Comparison of ENCODE assay signal across 1 cellular context in the genomic region with DNA sequence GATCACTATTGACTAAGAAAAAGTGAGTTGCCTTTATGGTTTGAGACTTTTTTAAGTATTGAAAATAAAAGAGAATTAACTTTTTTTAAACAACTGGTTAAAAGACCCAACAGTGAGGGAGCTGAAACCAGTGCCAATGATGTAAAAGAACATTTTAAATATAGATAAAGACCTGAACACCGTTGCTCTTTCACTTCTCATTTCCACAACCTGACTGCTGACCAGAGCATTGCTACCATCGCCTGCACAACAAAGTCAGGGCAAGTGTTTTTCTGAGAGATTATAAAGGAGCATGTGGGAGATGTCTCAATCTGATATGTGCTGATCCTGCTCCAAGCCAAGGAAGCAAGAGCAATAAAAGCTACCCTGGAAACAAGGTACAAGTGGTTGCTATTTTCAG.
TF ChIP-seq lines count a peak whose summit lies in the region.

No MANE protein-coding gene starts in this region.

TF ChIP-seq in K562, 482 proteins besides CTCF, POLR2A, EP300 and RAD21 (continued from another document):
- TF ChIP-seq SMARCA4 (IDR thresholded peaks at IDR 0.05): no peak; the same call in 1 of the 2 replicates
- TF ChIP-seq, protein P1, sequence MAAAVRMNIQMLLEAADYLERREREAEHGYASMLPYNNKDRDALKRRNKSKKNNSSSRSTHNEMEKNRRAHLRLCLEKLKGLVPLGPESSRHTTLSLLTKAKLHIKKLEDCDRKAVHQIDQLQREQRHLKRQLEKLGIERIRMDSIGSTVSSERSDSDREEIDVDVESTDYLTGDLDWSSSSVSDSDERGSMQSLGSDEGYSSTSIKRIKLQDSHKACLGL (CRISPR knock-in tag; IDR thresholded peaks at IDR 0.05; ENCODE audit: borderline replicate concordance, poor library complexity, severe bottlenecking): no peak
- TF ChIP-seq ZNF79 (CRISPR knock-in tag; IDR thresholded peaks at IDR 0.05; ENCODE audit: low read depth): no peak
- TF ChIP-seq TCFL5 (CRISPR knock-in tag; conservative IDR thresholded peaks at IDR 0.05): no peak
- TF ChIP-seq, protein P2, sequence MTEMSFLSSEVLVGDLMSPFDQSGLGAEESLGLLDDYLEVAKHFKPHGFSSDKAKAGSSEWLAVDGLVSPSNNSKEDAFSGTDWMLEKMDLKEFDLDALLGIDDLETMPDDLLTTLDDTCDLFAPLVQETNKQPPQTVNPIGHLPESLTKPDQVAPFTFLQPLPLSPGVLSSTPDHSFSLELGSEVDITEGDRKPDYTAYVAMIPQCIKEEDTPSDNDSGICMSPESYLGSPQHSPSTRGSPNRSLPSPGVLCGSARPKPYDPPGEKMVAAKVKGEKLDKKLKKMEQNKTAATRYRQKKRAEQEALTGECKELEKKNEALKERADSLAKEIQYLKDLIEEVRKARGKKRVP (CRISPR knock-in tag; IDR thresholded peaks at IDR 0.05): no peak
- no peak for TF ChIP-seq BRF1 (IDR thresholded peaks at IDR 0.05; ENCODE audit: borderline replicate concordance, extremely low read depth, insufficient read length)
- TF ChIP-seq SNRNP70 (optimal IDR thresholded peaks at IDR 0.05; ENCODE audit: low read depth, low read length): no peak
- 0 out of 4 replicates have a peak, but pooled peaks of 1 of the 2 experiments have one; percentile 35 for TF ChIP-seq NRF1 (conservative IDR thresholded peaks at IDR 0.05 in 1 of 2, IDR thresholded peaks at IDR 0.05 in 1 of 2)
- TF ChIP-seq, protein P3, sequence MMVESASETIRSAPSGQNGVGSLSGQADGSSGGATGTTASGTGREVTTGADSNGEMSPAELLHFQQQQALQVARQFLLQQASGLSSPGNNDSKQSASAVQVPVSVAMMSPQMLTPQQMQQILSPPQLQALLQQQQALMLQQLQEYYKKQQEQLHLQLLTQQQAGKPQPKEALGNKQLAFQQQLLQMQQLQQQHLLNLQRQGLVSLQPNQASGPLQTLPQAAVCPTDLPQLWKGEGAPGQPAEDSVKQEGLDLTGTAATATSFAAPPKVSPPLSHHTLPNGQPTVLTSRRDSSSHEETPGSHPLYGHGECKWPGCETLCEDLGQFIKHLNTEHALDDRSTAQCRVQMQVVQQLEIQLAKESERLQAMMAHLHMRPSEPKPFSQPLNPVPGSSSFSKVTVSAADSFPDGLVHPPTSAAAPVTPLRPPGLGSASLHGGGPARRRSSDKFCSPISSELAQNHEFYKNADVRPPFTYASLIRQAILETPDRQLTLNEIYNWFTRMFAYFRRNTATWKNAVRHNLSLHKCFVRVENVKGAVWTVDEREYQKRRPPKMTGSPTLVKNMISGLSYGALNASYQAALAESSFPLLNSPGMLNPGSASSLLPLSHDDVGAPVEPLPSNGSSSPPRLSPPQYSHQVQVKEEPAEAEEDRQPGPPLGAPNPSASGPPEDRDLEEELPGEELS (CRISPR knock-in tag; IDR thresholded peaks at IDR 0.05; ENCODE audit: borderline replicate concordance): no peak
- TF ChIP-seq FOSL1 (tag; conservative IDR thresholded peaks at IDR 0.05): no peak
- TF ChIP-seq ZNF263 (CRISPR knock-in tag; IDR thresholded peaks at IDR 0.05; ENCODE audit: borderline replicate concordance): no peak
- TF ChIP-seq FOXJ2 (tag; IDR thresholded peaks at IDR 0.05): peak; percentile 56; the same call in 1 of the 2 replicates
- no peak for TF ChIP-seq ZNF24 (IDR thresholded peaks at IDR 0.05)
- no peak for TF ChIP-seq HDAC3 (IDR thresholded peaks at IDR 0.05; ENCODE audit: borderline replicate concordance, partially characterized antibody)
- TF ChIP-seq HDAC1 (IDR thresholded peaks at IDR 0.05): no peak
- 0 out of 2 replicates have a peak, but pooled peaks have one; percentile 7 for TF ChIP-seq TAL1 (IDR thresholded peaks at IDR 0.05)
- peak; percentile 19 for TF ChIP-seq CCNT2 (IDR thresholded peaks at IDR 0.05; ENCODE audit: borderline replicate concordance, extremely low read depth, insufficient read length, low read depth, low read length)
- TF ChIP-seq PTBP1 (IDR thresholded peaks at IDR 0.05; ENCODE audit: low read depth, low read length): no peak
- TF ChIP-seq SAFB2 (IDR thresholded peaks at IDR 0.05; ENCODE audit: borderline replicate concordance, low read depth, low read length, severe bottlenecking): no peak
- no peak for TF ChIP-seq ETS2 (tag; IDR thresholded peaks at IDR 0.05; ENCODE audit: borderline replicate concordance, poor library complexity, severe bottlenecking)
- no peak for TF ChIP-seq ZKSCAN8 (CRISPR knock-in tag; IDR thresholded peaks at IDR 0.05)
- no peak for TF ChIP-seq EHMT2 (IDR thresholded peaks at IDR 0.05)
- no peak for TF ChIP-seq MBD2 (IDR thresholded peaks at IDR 0.05; ENCODE audit: borderline replicate concordance, low read depth)
- TF ChIP-seq XRCC3 (IDR thresholded peaks at IDR 0.05): no peak
- TF ChIP-seq TAF9B (IDR thresholded peaks at IDR 0.05; ENCODE audit: partially characterized antibody): no peak
- TF ChIP-seq, protein P4, sequence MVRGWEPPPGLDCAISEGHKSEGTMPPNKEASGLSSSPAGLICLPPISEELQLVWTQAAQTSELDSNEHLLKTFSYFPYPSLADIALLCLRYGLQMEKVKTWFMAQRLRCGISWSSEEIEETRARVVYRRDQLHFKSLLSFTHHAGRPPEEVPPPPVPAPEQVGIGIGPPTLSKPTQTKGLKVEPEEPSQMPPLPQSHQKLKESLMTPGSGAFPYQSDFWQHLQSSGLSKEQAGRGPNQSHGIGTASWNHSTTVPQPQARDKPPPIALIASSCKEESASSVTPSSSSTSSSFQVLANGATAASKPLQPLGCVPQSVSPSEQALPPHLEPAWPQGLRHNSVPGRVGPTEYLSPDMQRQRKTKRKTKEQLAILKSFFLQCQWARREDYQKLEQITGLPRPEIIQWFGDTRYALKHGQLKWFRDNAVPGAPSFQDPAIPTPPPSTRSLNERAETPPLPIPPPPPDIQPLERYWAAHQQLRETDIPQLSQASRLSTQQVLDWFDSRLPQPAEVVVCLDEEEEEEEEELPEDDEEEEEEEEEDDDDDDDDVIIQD (CRISPR knock-in tag; IDR thresholded peaks at IDR 0.05): no peak
- TF ChIP-seq, protein P5, sequence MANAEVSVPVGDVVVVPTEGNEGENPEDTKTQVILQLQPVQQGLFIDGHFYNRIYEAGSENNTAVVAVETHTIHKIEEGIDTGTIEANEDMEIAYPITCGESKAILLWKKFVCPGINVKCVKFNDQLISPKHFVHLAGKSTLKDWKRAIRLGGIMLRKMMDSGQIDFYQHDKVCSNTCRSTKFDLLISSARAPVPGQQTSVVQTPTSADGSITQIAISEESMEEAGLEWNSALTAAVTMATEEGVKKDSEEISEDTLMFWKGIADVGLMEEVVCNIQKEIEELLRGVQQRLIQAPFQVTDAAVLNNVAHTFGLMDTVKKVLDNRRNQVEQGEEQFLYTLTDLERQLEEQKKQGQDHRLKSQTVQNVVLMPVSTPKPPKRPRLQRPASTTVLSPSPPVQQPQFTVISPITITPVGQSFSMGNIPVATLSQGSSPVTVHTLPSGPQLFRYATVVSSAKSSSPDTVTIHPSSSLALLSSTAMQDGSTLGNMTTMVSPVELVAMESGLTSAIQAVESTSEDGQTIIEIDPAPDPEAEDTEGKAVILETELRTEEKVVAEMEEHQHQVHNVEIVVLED (CRISPR knock-in tag; IDR thresholded peaks at IDR 0.05): no peak
- TF ChIP-seq SRF (CRISPR knock-in tag; IDR thresholded peaks at IDR 0.05): no peak
- no peak for TF ChIP-seq ZNF561 (CRISPR knock-in tag; conservative IDR thresholded peaks at IDR 0.05)
- TF ChIP-seq GATAD2A (IDR thresholded peaks at IDR 0.05): no peak
- TF ChIP-seq NFXL1 (CRISPR knock-in tag; IDR thresholded peaks at IDR 0.05): no peak
- TF ChIP-seq CSDE1 (IDR thresholded peaks at IDR 0.05): no peak
- TF ChIP-seq TOE1 (IDR thresholded peaks at IDR 0.05; ENCODE audit: borderline replicate concordance): no peak
- TF ChIP-seq TOE1 (CRISPR knock-in tag; IDR thresholded peaks at IDR 0.05; ENCODE audit: borderline replicate concordance, low read depth): no peak
